9 cellular contexts compared by ENCODE assay signal in genomic region chr4:48129307-48130014, GRCh38. TPM values are rescaled to one million over a fixed set of nuclear protein-coding genes. Genes with fewer than 3 reads are reported as not detected.
A peak's percentile ranks its signal among the peaks of the same experiment; 100 is the strongest.
DNase-seq lines count a peak whose midpoint lies in the region; ATAC-seq and TF ChIP-seq lines count a peak whose summit lies in the region.
"Had no signal": no experiment of that assay in that cellular context is flagged by ENCODE, and none has a peak within 500 bp of the region (broad histone marks: within the 10 kb centered on the region; RNA-seq: fewer than 3 reads in every experiment).

No MANE protein-coding gene starts in this region.

- intact Hi-C loops in thyroid gland (cut with DNase I), result no loop called here

- no peaks in the 10 kb centered on the region for H3K36me3 Mint-ChIP-seq in nephron progenitor cell (ENCODE audit: low read depth)

- H3K4me1 ChIP-seq in SK-N-SH (ENCODE audit: control insufficient read depth in 1 of 2, insufficient read depth in 2 of 2, low read depth in 1 of 2, low read length in 1 of 2) (peaks cover 0 to 30% of the 10 kb centered on the region in 2 experiments; a peak in 2 of 4 replicates), thyroid gland (peaks cover 56 to 63% of the 10 kb centered on the region in 2 donors)

- ATAC-seq in SK-N-SH treated with all-trans-retinoic acid at 6 μM for 48 hours, result no peak
- no peak for ATAC-seq in GM19452 (IDR thresholded peaks at IDR 0.05; ENCODE audit: unreplicated experiment)
- ATAC-seq in GM19455 (IDR thresholded peaks at IDR 0.05; ENCODE audit: unreplicated experiment), result no peak

- no peak overlapping the region for H3K27ac Mint-ChIP-seq in nephron progenitor cell

- H3K9ac ChIP-seq in SK-N-SH, result no peak overlapping the region

- H4K20me1 ChIP-seq in SK-N-SH (ENCODE audit: insufficient read depth), result no peaks in the 10 kb centered on the region

- no peak overlapping the region for H3K4me2 ChIP-seq in SK-N-SH

- no peak overlapping the region for H2AFZ ChIP-seq in SK-N-SH (ENCODE audit: low read depth)

- no peaks in the 10 kb centered on the region for H3K9me3 Mint-ChIP-seq in nephron progenitor cell

- no peaks in the 10 kb centered on the region for H3K79me2 ChIP-seq in SK-N-SH (ENCODE audit: insufficient read depth)

- no peak for DNase-seq in SK-N-SH
- peak; percentile 36 for DNase-seq in activated CD8-positive, alpha-beta memory T cell treated with anti-CD3 and anti-CD28 coated beads, Interleukin-2, amount 50 U/mL, for 4 hours
- DNase-seq in iPS-NIHi11 (ENCODE audit: low spot score), result peak; percentile 20
- DNase-seq in thyroid gland, result peak; percentile 61
- no peak for DNase-seq in nephron progenitor cell

- no peak for TF ChIP-seq RAD21 in SK-N-SH (IDR thresholded peaks at IDR 0.05; ENCODE audit: low read length)

- POLR2A ChIA-PET in SK-N-SH (lab: Yijun Ruan, JAX), result no interaction called here

- TF ChIP-seq EP300 in SK-N-SH (IDR thresholded peaks at IDR 0.05; ENCODE audit: borderline replicate concordance in 1 of 2, low read depth in 1 of 2, low read length in 1 of 2), result no peak

- H3K4me1 Mint-ChIP-seq in nephron progenitor cell, result peaks cover 10% of the 10 kb centered on the region

- H3K9me3 ChIP-seq in SK-N-SH (no peaks in the 10 kb centered on the region), thyroid gland (no peaks in the 10 kb centered on the region)

- WGBS in SK-N-SH (ENCODE audit: low lambda C conversion rate), result 65% methylated on average over 8 of the region's 9 CpGs
- WGBS in thyroid gland, 2 donors, result 33 to 35% methylated on average over 9 of the region's 9 CpGs

- peaks cover 2% of the 10 kb centered on the region for H3K27me3 Mint-ChIP-seq in nephron progenitor cell (ENCODE audit: low read depth, poor library complexity)

- no peak overlapping the region for H3K27ac ChIP-seq in SK-N-SH (ENCODE audit: low read depth in 2 of 2, low read length in 1 of 2)
- H3K27ac ChIP-seq in thyroid gland, result peak overlapping the region in 2 of 3 donors; percentile 78 to 83

- no peak overlapping the region for H3K4me3 Mint-ChIP-seq in nephron progenitor cell

- TF ChIP-seq CTCF in SK-N-SH (IDR thresholded peaks at IDR 0.05) (peak; percentile 33), thyroid gland (IDR thresholded peaks at IDR 0.05) (peak in 2 of 6 experiments; percentile 8 to 27), nephron progenitor cell (IDR thresholded peaks at IDR 0.05) (no peak)

- H3K9me2 ChIP-seq in SK-N-SH, result no peaks in the 10 kb centered on the region

- H3K27me3 ChIP-seq in SK-N-SH (ENCODE audit: insufficient read depth) (no peaks in the 10 kb centered on the region), thyroid gland (no peaks in the 10 kb centered on the region)

- no peak overlapping the region for H3K4me3 ChIP-seq in SK-N-SH (ENCODE audit: low read depth in 2 of 2, low read length in 1 of 2)
- H3K4me3 ChIP-seq in thyroid gland (replicated peaks in 1 of 3), result no peak overlapping the region

- CTCF ChIA-PET in SK-N-SH (lab: Yijun Ruan, JAX), result interaction anchor here (1.2 kb wide), 1 partner anchor 417 kb away, joined by 5 read pairs; no protein-coding TSS in a partner anchor

- H3K36me3 ChIP-seq in SK-N-SH (replicated peaks in 1 of 2; ENCODE audit: control insufficient read depth in 1 of 2, insufficient read depth in 2 of 2, low read length in 1 of 2), result no peaks in the 10 kb centered on the region
- no peaks in the 10 kb centered on the region for H3K36me3 ChIP-seq in thyroid gland

- peaks cover 26% of the 10 kb centered on the region for H3F3A ChIP-seq in SK-N-SH (replicated peaks; ENCODE audit: insufficient read depth)

- TF ChIP-seq POLR2A in thyroid gland (IDR thresholded peaks at IDR 0.05), result no peak

TF ChIP-seq in SK-N-SH, 30 proteins besides CTCF, POLR2A, EP300 and RAD21:
- TF ChIP-seq JUND (IDR thresholded peaks at IDR 0.05), result no peak
- no peak for TF ChIP-seq IRF3 (IDR thresholded peaks at IDR 0.05; ENCODE audit: low read depth, low read length)
- no peak for TF ChIP-seq MEF2A (IDR thresholded peaks at IDR 0.05; ENCODE audit: borderline replicate concordance, low read depth)
- TF ChIP-seq FOXJ3 (CRISPR knock-in tag; IDR thresholded peaks at IDR 0.05), result no peak
- no peak for TF ChIP-seq MAX (IDR thresholded peaks at IDR 0.05; ENCODE audit: low read depth)
- no peak for TF ChIP-seq TCF12 (IDR thresholded peaks at IDR 0.05)
- no peak for TF ChIP-seq POLR2AphosphoS5 (IDR thresholded peaks at IDR 0.05; ENCODE audit: low read depth, low read length)
- no peak for TF ChIP-seq TAF1 (IDR thresholded peaks at IDR 0.05; ENCODE audit: borderline replicate concordance, low read depth, low read length)
- TF ChIP-seq NFIC (IDR thresholded peaks at IDR 0.05; ENCODE audit: borderline replicate concordance), result 0 out of 2 replicates have a peak, but pooled peaks have one; percentile 32
TF ChIP-seq in SK-N-SH: peak in this region for 1.

TF ChIP-seq in SK-N-SH treated with all-trans-retinoic acid at 6 μM for 48 hours, 23 proteins besides CTCF, POLR2A, EP300 and RAD21:
- no peak for TF ChIP-seq ISL1 (CRISPR knock-in tag; IDR thresholded peaks at IDR 0.05)
- TF ChIP-seq POU6F1 (CRISPR knock-in tag; IDR thresholded peaks at IDR 0.05; ENCODE audit: borderline replicate concordance, low read depth), result no peak
- TF ChIP-seq TSHZ2 (CRISPR knock-in tag; IDR thresholded peaks at IDR 0.05), result no peak
- TF ChIP-seq ZFP3 (CRISPR knock-in tag; IDR thresholded peaks at IDR 0.05), result no peak
- TF ChIP-seq TCF4 (CRISPR knock-in tag; IDR thresholded peaks at IDR 0.05; ENCODE audit: borderline replicate concordance), result no peak
- no peak for TF ChIP-seq RARB (CRISPR knock-in tag; IDR thresholded peaks at IDR 0.05)

RNA-seq across cellular contexts. Expression of gene TXK, which starts 4.6 kb away (rescaled TPM):
- polyA plus RNA-seq in SK-N-SH (2012; rRNA removed), result 0.60 and 0.61 TPM in 2 replicates
- polyA plus RNA-seq in SK-N-SH (2012; cell fraction: cytosol; rRNA removed), result 0.66 and 0.72 TPM in 2 replicates
- polyA plus RNA-seq in SK-N-SH (2012; cell fraction: nucleus; rRNA removed), result 0.93 and 1.4 TPM in 2 replicates
- 1 to 10 TPM; 1.8 to 3.6 (median 1.9) TPM for total RNA-seq in thyroid gland
- polyA plus RNA-seq: AG04450 had no signal

Comparison
In these comparisons a context has a peak if more than half of its experiments do, and no peak if none do; other contexts are left out.
1. DNase-seq: peak in activated CD8-positive, alpha-beta memory T cell treated with anti-CD3 and anti-CD28 coated beads, Interleukin-2, amount 50 U/mL, for 4 hours (single experiment), iPS-NIHi11 (single experiment) and thyroid gland (2 of 2); none in SK-N-SH (single experiment) and nephron progenitor cell (single experiment).
2. H3K27ac ChIP-seq: peak in thyroid gland (2 of 3); none in SK-N-SH (0 of 2).